Comparison of ENCODE assay signal across 10 cellular contexts in the genomic region with DNA sequence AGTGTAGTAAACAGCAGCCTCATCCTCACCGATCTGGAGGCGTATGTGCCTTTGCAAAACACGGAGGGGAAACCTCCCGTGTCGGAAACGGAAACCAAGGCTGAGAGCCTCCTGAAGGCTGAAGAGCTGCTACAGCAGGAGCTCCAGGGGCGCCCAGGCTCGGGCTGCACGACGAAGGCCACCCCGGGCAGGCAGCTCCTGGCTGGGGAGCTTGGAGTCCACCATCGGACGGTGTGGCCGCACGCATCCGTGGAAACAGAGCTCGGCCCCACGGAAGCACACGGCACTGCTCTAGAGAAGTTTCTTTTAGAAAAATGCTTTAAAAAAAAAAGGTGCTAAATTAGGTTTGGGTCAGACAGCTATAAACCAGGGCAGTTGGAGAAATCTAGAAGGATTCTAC.
"Had no signal": no experiment of that assay in that cellular context is flagged by ENCODE, and none has a peak within 500 bp of the region (broad histone marks: within the 10 kb centered on the region; RNA-seq: fewer than 3 reads in every experiment).

No MANE protein-coding gene starts in this region.

- H3K27ac ChIP-seq: body of pancreas, psoas muscle, testis had no signal

- H3K4me1 ChIP-seq: body of pancreas, psoas muscle had no signal

- H3K9me3 ChIP-seq: body of pancreas, psoas muscle, testis had no signal

- H3K4me3 ChIP-seq: body of pancreas, lung, psoas muscle, testis had no signal

- H3K27me3 Mint-ChIP-seq: activated CD4-positive, alpha-beta memory T cell treated with anti-CD3 and anti-CD28 coated beads, Interleukin-2, amount 10 ng/mL, durations not matched to agents 7 days and 5 days; naive thymus-derived CD8-positive, alpha-beta T cell; stimulated activated naive CD8-positive, alpha-beta T cell treated with anti-CD3 and anti-CD28 coated beads, Interleukin-15, Interleukin-2, amounts not matched to agents 100 ng/mL and 50 ng/mL, for 24 hours had no signal

- DNase-seq: amniotic stem cell had no signal

- H3K27me3 ChIP-seq: body of pancreas, testis had no signal

- H3K9me3 Mint-ChIP-seq: activated CD4-positive, alpha-beta memory T cell treated with anti-CD3 and anti-CD28 coated beads, Interleukin-2, amount 10 ng/mL, durations not matched to agents 7 days and 5 days; activated naive CD4-positive, alpha-beta T cell treated with anti-CD3 and anti-CD28 coated beads for 36 hours; stimulated activated naive CD8-positive, alpha-beta T cell treated with anti-CD3 and anti-CD28 coated beads, Interleukin-15, Interleukin-2, amounts not matched to agents 100 ng/mL and 50 ng/mL, for 24 hours; T-helper 2 cell treated with Interferon-gamma antibody and Interleukin-4, amounts not matched to agents 5 μg/mL and 100 μg/mL, for 36 hours had no signal

- H3K4me3 Mint-ChIP-seq: activated CD4-positive, alpha-beta memory T cell treated with anti-CD3 and anti-CD28 coated beads, Interleukin-2, amount 10 ng/mL, durations not matched to agents 7 days and 5 days; activated naive CD4-positive, alpha-beta T cell treated with anti-CD3 and anti-CD28 coated beads for 36 hours; stimulated activated naive CD8-positive, alpha-beta T cell treated with anti-CD3 and anti-CD28 coated beads, Interleukin-15, Interleukin-2, amounts not matched to agents 100 ng/mL and 50 ng/mL, for 24 hours; T-helper 2 cell treated with Interferon-gamma antibody and Interleukin-4, amounts not matched to agents 5 μg/mL and 100 μg/mL, for 36 hours had no signal

- H3K27ac Mint-ChIP-seq: activated CD4-positive, alpha-beta memory T cell treated with anti-CD3 and anti-CD28 coated beads, Interleukin-2, amount 10 ng/mL, durations not matched to agents 7 days and 5 days; T-helper 2 cell treated with Interferon-gamma antibody and Interleukin-4, amounts not matched to agents 5 μg/mL and 100 μg/mL, for 36 hours had no signal
